2 cellular contexts compared by ENCODE assay signal in genomic region chr2:201960300-201960699, GRCh38.
TF ChIP-seq lines count a peak whose summit lies in the region.

No MANE protein-coding gene starts in this region.

TF ChIP-seq in GM23338, 12 proteins besides CTCF, POLR2A, EP300 and RAD21:
- TF ChIP-seq ZNF114 (CRISPR knock-in tag; IDR thresholded peaks at IDR 0.05): no peak
- TF ChIP-seq, protein P1, sequence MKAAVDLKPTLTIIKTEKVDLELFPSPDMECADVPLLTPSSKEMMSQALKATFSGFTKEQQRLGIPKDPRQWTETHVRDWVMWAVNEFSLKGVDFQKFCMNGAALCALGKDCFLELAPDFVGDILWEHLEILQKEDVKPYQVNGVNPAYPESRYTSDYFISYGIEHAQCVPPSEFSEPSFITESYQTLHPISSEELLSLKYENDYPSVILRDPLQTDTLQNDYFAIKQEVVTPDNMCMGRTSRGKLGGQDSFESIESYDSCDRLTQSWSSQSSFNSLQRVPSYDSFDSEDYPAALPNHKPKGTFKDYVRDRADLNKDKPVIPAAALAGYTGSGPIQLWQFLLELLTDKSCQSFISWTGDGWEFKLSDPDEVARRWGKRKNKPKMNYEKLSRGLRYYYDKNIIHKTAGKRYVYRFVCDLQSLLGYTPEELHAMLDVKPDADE (IDR thresholded peaks at IDR 0.05): no peak
- no peak for TF ChIP-seq EZH2 (IDR thresholded peaks at IDR 0.05; ENCODE audit: low read depth, unreplicated experiment)
- TF ChIP-seq NANOG (IDR thresholded peaks at IDR 0.05; ENCODE audit: borderline replicate concordance): no peak
- no peak for TF ChIP-seq JUNB (IDR thresholded peaks at IDR 0.05; ENCODE audit: unreplicated experiment)
- TF ChIP-seq CREB1 (CRISPR knock-in tag; IDR thresholded peaks at IDR 0.05; ENCODE audit: low read depth): no peak
- no peak for TF ChIP-seq REST (IDR thresholded peaks at IDR 0.05; ENCODE audit: unreplicated experiment)
- TF ChIP-seq ZNF331 (CRISPR knock-in tag; IDR thresholded peaks at IDR 0.05; ENCODE audit: low read depth): no peak
- no peak for TF ChIP-seq ZNF462 (CRISPR knock-in tag; IDR thresholded peaks at IDR 0.05)
- no peak for TF ChIP-seq STAT1 (IDR thresholded peaks at IDR 0.05; ENCODE audit: unreplicated experiment)
TF ChIP-seq in GM23338: peak in this region for 0.

TF ChIP-seq in H1, 55 proteins besides CTCF, POLR2A, EP300 and RAD21:
- TF ChIP-seq SIN3A (conservative IDR thresholded peaks at IDR 0.05 in 1 of 2, IDR thresholded peaks at IDR 0.05 in 1 of 2; ENCODE audit: low read depth in 1 of 2, low read length in 2 of 2): no peak
- no peak for TF ChIP-seq KDM5A (IDR thresholded peaks at IDR 0.05; ENCODE audit: low read length)
- no peak for TF ChIP-seq CBX5 (IDR thresholded peaks at IDR 0.05; ENCODE audit: low read depth, low read length)
- no peak for TF ChIP-seq JUND (IDR thresholded peaks at IDR 0.05; ENCODE audit: low read length)
- TF ChIP-seq POLR2AphosphoS5 (IDR thresholded peaks at IDR 0.05; ENCODE audit: low read depth, low read length): no peak
